7 cellular contexts compared by ENCODE assay signal in genomic region chr11:117986981-117987495, GRCh38. TPM values are rescaled to one million over a fixed set of nuclear protein-coding genes. Genes with fewer than 3 reads are reported as not detected.
DNase-seq lines count a peak whose midpoint lies in the region; ATAC-seq and TF ChIP-seq lines count a peak whose summit lies in the region.

No MANE protein-coding gene starts in this region.

- no peaks in the 10 kb centered on the region for H3K36me3 ChIP-seq in iPS-15b (ENCODE audit: control insufficient read depth, insufficient read depth, low read length)

- H3K4me3 Mint-ChIP-seq in activated CD8-positive, alpha-beta T cell treated with anti-CD3 and anti-CD28 coated beads, Interleukin-2, amount 10 ng/mL, durations not matched to agents 7 days and 5 days, result peak overlapping the region; percentile 96

- H3K27ac ChIP-seq in RWPE1, result no peak overlapping the region

- peak overlapping the region; percentile 97 for H3K27ac Mint-ChIP-seq in activated CD8-positive, alpha-beta T cell treated with anti-CD3 and anti-CD28 coated beads, Interleukin-2, amount 10 ng/mL, durations not matched to agents 7 days and 5 days

- H3K4me1 ChIP-seq in iPS-15b (ENCODE audit: control insufficient read depth, insufficient read depth, low read length), result no peaks in the 10 kb centered on the region

- DNase-seq in activated CD8-positive, alpha-beta T cell treated with anti-CD3 and anti-CD28 coated beads, Interleukin-2, amount 10 ng/mL, durations not matched to agents 7 days and 5 days, result peak; percentile 82
- DNase-seq in stimulated activated CD8-positive, alpha-beta memory T cell treated with anti-CD3 and anti-CD28 coated beads, Interleukin-4, amount 100 ng/mL, for 48 hours, result peak; percentile 74
- no peak for DNase-seq in glomerular visceral epithelial cell (ENCODE audit: extremely low spot score)
- DNase-seq in RWPE1 (ENCODE audit: low spot score), result no peak

- H3K4me3 ChIP-seq in iPS-15b (ENCODE audit: low read depth, low read length), result peak overlapping the region; percentile 61

- H3K36me3 Mint-ChIP-seq in activated CD8-positive, alpha-beta T cell treated with anti-CD3 and anti-CD28 coated beads, Interleukin-2, amount 10 ng/mL, durations not matched to agents 7 days and 5 days (ENCODE audit: low read depth), result peaks cover 76% of the 10 kb centered on the region

- no peak overlapping the region for H3K9ac ChIP-seq in iPS-15b (ENCODE audit: low read depth, low read length)

- H3K9me3 Mint-ChIP-seq in activated CD8-positive, alpha-beta T cell treated with anti-CD3 and anti-CD28 coated beads, Interleukin-2, amount 10 ng/mL, durations not matched to agents 7 days and 5 days (ENCODE audit: insufficient read depth), result no peaks in the 10 kb centered on the region

- peaks cover 72% of the 10 kb centered on the region for H3K4me1 Mint-ChIP-seq in activated CD8-positive, alpha-beta T cell treated with anti-CD3 and anti-CD28 coated beads, Interleukin-2, amount 10 ng/mL, durations not matched to agents 7 days and 5 days (ENCODE audit: low read depth)

- CTCF ChIA-PET in activated CD8-positive, alpha-beta T cell treated with anti-CD3 and anti-CD28 coated beads, Interleukin-2, amount 10 ng/mL, durations not matched to agents 7 days and 5 days (lab: Charles Lee), result interaction anchor here (1.0 to 6.4 kb wide), 19 partner anchors 9 to 179 kb away, joined by 3 to 98 read pairs (median 6); no protein-coding TSS in a partner anchor
- CTCF ChIA-PET in RWPE1 (lab: Yijun Ruan, JAX), result no interaction called here

- H3K27me3 ChIP-seq in iPS-15b (ENCODE audit: control insufficient read depth, insufficient read depth, low read length), result peaks cover 33% of the 10 kb centered on the region

- TF ChIP-seq CTCF in RWPE1 (conservative IDR thresholded peaks at IDR 0.05; ENCODE audit: low read depth), result no peak

- no peaks in the 10 kb centered on the region for H3K9me3 ChIP-seq in iPS-15b (ENCODE audit: control insufficient read depth, insufficient read depth, low read length)

- POLR2A ChIA-PET in activated CD8-positive, alpha-beta T cell treated with anti-CD3 and anti-CD28 coated beads, Interleukin-2, amount 10 ng/mL, durations not matched to agents 7 days and 5 days (lab: Charles Lee), result interaction anchor here (0.5 to 7.5 kb wide), 19 partner anchors 10 to 859 kb away, joined by 3 to 225 read pairs (median 9); no protein-coding TSS in a partner anchor
- POLR2A ChIA-PET in RWPE1 (lab: Yijun Ruan, JAX; ENCODE audit: low non-redundant PET), result no interaction called here

- H3K27me3 Mint-ChIP-seq in activated CD8-positive, alpha-beta T cell treated with anti-CD3 and anti-CD28 coated beads, Interleukin-2, amount 10 ng/mL, durations not matched to agents 7 days and 5 days (ENCODE audit: low read depth), result no peaks in the 10 kb centered on the region

- ATAC-seq in GM19328 (IDR thresholded peaks at IDR 0.05; ENCODE audit: unreplicated experiment) (peak; percentile 45), HG03439 (IDR thresholded peaks at IDR 0.05; ENCODE audit: unreplicated experiment) (peak; percentile 45)
- ATAC-seq in activated CD8-positive, alpha-beta T cell treated with anti-CD3 and anti-CD28 coated beads, Interleukin-2, amount 10 ng/mL, durations not matched to agents 7 days and 5 days, result peak; percentile 31

RNA-seq across cellular contexts. Expression of gene IL10RA, which starts 0.8 kb away (rescaled TPM):
- total RNA-seq in activated CD8-positive, alpha-beta T cell treated with anti-CD3 and anti-CD28 coated beads, Interleukin-2, amount 10 ng/mL, durations not matched to agents 7 days and 5 days, result 100 to 1,000 TPM; 202 to 210 TPM

RNA-seq across cellular contexts. Expression of gene TMPRSS13, which starts 57.8 kb away (rescaled TPM):
- 1 to 10 TPM; 1.8 to 2.5 TPM for total RNA-seq in activated CD8-positive, alpha-beta T cell treated with anti-CD3 and anti-CD28 coated beads, Interleukin-2, amount 10 ng/mL, durations not matched to agents 7 days and 5 days

Comparison
In these comparisons a context has a peak if more than half of its experiments do, and no peak if none do; other contexts are left out.
1. DNase-seq: peak in activated CD8-positive, alpha-beta T cell treated with anti-CD3 and anti-CD28 coated beads, Interleukin-2, amount 10 ng/mL, durations not matched to agents 7 days and 5 days (single experiment) and stimulated activated CD8-positive, alpha-beta memory T cell treated with anti-CD3 and anti-CD28 coated beads, Interleukin-4, amount 100 ng/mL, for 48 hours (single experiment); none in glomerular visceral epithelial cell (single experiment) and RWPE1 (single experiment).
2. Peak in every context shown above with its lines, with median percentiles within 50 percentile points of each other: ATAC-seq.